Comparison of ENCODE assay signal across 8 cellular contexts in the genomic region with DNA sequence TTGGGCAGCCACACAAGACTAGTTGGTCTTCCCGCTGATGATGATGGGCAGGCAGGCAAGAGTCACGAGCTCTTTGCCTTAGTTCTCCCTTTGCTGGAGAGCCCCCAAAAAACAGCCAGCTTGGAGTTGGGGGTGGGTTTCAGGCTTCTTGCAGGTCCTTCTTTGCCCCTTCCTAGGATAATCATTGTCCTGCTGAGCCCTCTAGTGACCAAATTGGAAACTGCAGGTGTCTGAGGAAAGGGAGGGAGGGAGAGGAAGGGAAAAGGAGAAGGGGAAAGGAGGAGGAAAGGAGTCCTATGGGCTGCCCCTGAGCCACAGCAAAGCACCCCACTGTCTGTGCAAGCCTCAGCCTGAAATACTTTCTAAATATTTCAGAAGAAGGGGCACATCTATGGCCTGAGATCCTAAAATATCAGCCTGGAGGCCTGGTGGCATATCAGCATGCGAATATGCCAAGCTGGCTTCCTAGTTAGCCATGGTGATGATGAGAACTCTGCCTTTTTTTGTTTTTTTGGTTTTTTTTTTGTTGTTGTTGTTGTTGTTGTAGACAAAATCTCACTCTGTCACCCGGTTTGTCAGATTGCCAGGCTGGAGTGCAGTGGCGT.
DNase-seq lines count a peak whose midpoint lies in the region; ATAC-seq and TF ChIP-seq lines count a peak whose summit lies in the region.

No MANE protein-coding gene starts in this region.

- POLR2A ChIA-PET in RWPE1 (lab: Yijun Ruan, JAX; ENCODE audit: low non-redundant PET) = no interaction called here

- CTCF ChIA-PET in RWPE1 (lab: Yijun Ruan, JAX) = interaction anchor here (0.6 to 3.4 kb wide), 10 partner anchors 12 to 841 kb away, joined by 3 to 18 read pairs (median 4); no protein-coding TSS in a partner anchor

- H3K4me1 ChIP-seq in right cardiac atrium (ENCODE audit: control insufficient read depth, insufficient read depth, low read length) = no peaks in the 10 kb centered on the region

- WGBS in right cardiac atrium = 46% methylated on average over 5 of the region's 5 CpGs

- DNase-seq in SIG-M5 treated with dmso at 0.1 percent for 504 hours (lab: John Stamatoyannopoulos, UW; ENCODE audit: unreplicated experiment) = peak; percentile 54
- no peak for DNase-seq in SIG-M5 (lab: John Stamatoyannopoulos, UW)
- peak; percentile 36 for DNase-seq in HT1080 (ENCODE audit: low read depth)
- DNase-seq in RWPE1 (ENCODE audit: low spot score) = peak; percentile 63
- peak; percentile 11 for DNase-seq in activated naive CD8-positive, alpha-beta T cell treated with anti-CD3 and anti-CD28 coated beads, Interleukin-2, amount 50 U/mL, for 16 hours (ENCODE audit: low read depth, low spot score)
- DNase-seq in right cardiac atrium = no peak
- DNase-seq in retinal pigment epithelial cell (ENCODE audit: low read depth) = no peak

- H3K27me3 ChIP-seq in right cardiac atrium (ENCODE audit: control insufficient read depth, insufficient read depth) = no peaks in the 10 kb centered on the region

- H3K9me3 ChIP-seq in right cardiac atrium (ENCODE audit: control insufficient read depth, low read length) = no peaks in the 10 kb centered on the region

- intact Hi-C loops in right cardiac atrium (cut with DNase I) = loop anchor here in 2 of 4 donors (10.0 kb wide), 2 partner anchors 574 to 584 kb away; no protein-coding TSS in a partner anchor

- TF ChIP-seq CTCF in RWPE1 (conservative IDR thresholded peaks at IDR 0.05; ENCODE audit: low read depth) = peak; percentile 96
- peak; percentile 95 for TF ChIP-seq CTCF in retinal pigment epithelial cell (conservative IDR thresholded peaks at IDR 0.05; ENCODE audit: low read depth, low read length)

- no peak overlapping the region for H3K4me3 ChIP-seq in right cardiac atrium (ENCODE audit: low read length)
- no peak overlapping the region for H3K4me3 ChIP-seq in retinal pigment epithelial cell (ENCODE audit: low read length)

- H3K27ac ChIP-seq in RWPE1 = no peak overlapping the region
- no peak overlapping the region for H3K27ac ChIP-seq in right cardiac atrium (ENCODE audit: low read length)

- ATAC-seq in right cardiac atrium = peak; percentile 55 to 67
- ATAC-seq in GM19023 (IDR thresholded peaks at IDR 0.05; ENCODE audit: unreplicated experiment) = no peak

Comparison
In these comparisons a context has a peak if more than half of its experiments do, and no peak if none do; other contexts are left out.
1. DNase-seq: peak in SIG-M5 treated with dmso at 0.1 percent for 504 hours (single experiment), HT1080 (single experiment), RWPE1 (single experiment) and activated naive CD8-positive, alpha-beta T cell treated with anti-CD3 and anti-CD28 coated beads, Interleukin-2, amount 50 U/mL, for 16 hours (single experiment); none in SIG-M5 (single experiment), right cardiac atrium (0 of 3) and retinal pigment epithelial cell (single experiment).